Comparison of ENCODE assay signal across 29 cellular contexts in genomic region chr3:155492841-155493240, GRCh38.
"Had no signal": no experiment of that assay in that cellular context is flagged by ENCODE, and none has a peak within 500 bp of the region (broad histone marks: within the 10 kb centered on the region; RNA-seq: fewer than 3 reads in every experiment).

No MANE protein-coding gene starts in this region.

- DNase-seq: activated CD4-positive, alpha-beta memory T cell treated with anti-CD3 and anti-CD28 coated beads for 36 hours; activated CD4-positive, alpha-beta T cell treated with anti-CD3 and anti-CD28 coated beads for 36 hours; activated CD4-positive, alpha-beta T cell treated with anti-CD3 and anti-CD28 coated beads, Interleukin-2, amount 10 ng/mL, durations not matched to agents 24 days and 14 days; activated CD4-positive, CD25-positive, alpha-beta regulatory T cell; activated CD4-positive, CD25-positive, alpha-beta regulatory T cell treated with anti-CD3 and anti-CD28 coated beads, Interleukin-2, amount 50 U/mL, for 72 hours; activated CD8-positive, alpha-beta memory T cell treated with anti-CD3 and anti-CD28 coated beads, Interleukin-2, amount 10 ng/mL, durations not matched to agents 7 days and 5 days; activated CD8-positive, alpha-beta memory T cell treated with anti-CD3 and anti-CD28 coated beads, Interleukin-2, amount 50 U/mL, for 4 hours; activated CD8-positive, alpha-beta T cell treated with anti-CD3 and anti-CD28 coated beads, Interleukin-2, amount 10 ng/mL, durations not matched to agents 7 days and 5 days; activated gamma-delta T cell; activated naive CD4-positive, alpha-beta T cell; activated naive CD4-positive, alpha-beta T cell treated with anti-CD3 and anti-CD28 coated beads, Interleukin-2, amount 10 ng/mL, durations not matched to agents 7 days and 5 days; activated naive CD8-positive, alpha-beta T cell treated with anti-CD3 and anti-CD28 coated beads, Interleukin-2, amount 10 ng/mL, durations not matched to agents 7 days and 5 days; activated T-cell treated with anti-CD3 and anti-CD28 coated beads, Interleukin-2, amount 50 U/mL, for 1 hour; activated T-cell treated with anti-CD3 and anti-CD28 coated beads, Interleukin-2, amount 50 U/mL, for 48 hours; amniotic stem cell; anterior cingulate cortex; central memory CD4-positive, alpha-beta T cell; cerebellar nuclear complex; colonic mucosa; effector CD8-positive, alpha-beta T cell; esophagus squamous epithelium; foreskin melanocyte; head of caudate nucleus; T-helper 2 cell had no signal

- H3K4me1 ChIP-seq: breast epithelium, colonic mucosa, esophagus squamous epithelium, gastroesophageal sphincter had no signal

- H3K27me3 ChIP-seq: breast epithelium, cardiac muscle cell, colonic mucosa, esophagus squamous epithelium, gastroesophageal sphincter had no signal

- ATAC-seq: activated CD4-positive, alpha-beta T cell treated with anti-CD3 and anti-CD28 coated beads for 36 hours; activated CD8-positive, alpha-beta memory T cell treated with anti-CD3 and anti-CD28 coated beads, Interleukin-2, amount 10 ng/mL, durations not matched to agents 7 days and 5 days; activated CD8-positive, alpha-beta T cell treated with anti-CD3 and anti-CD28 coated beads, Interleukin-2, amount 10 ng/mL, durations not matched to agents 7 days and 5 days; activated naive CD4-positive, alpha-beta T cell treated with anti-CD3 and anti-CD28 coated beads, Interleukin-2, amount 50 U/mL, for 72 hours; gastroesophageal sphincter had no signal

- H3K4me3 ChIP-seq: breast epithelium, cardiac muscle cell, colonic mucosa, esophagus squamous epithelium, gastroesophageal sphincter had no signal

- H3K27ac ChIP-seq: breast epithelium, cardiac muscle cell, colonic mucosa, epithelial cell of prostate, esophagus squamous epithelium, gastroesophageal sphincter had no signal

- H3K36me3 ChIP-seq: breast epithelium, cardiac muscle cell, colonic mucosa, esophagus squamous epithelium, gastroesophageal sphincter had no signal

- H3K9me3 ChIP-seq: breast epithelium, colonic mucosa, esophagus squamous epithelium, gastroesophageal sphincter had no signal
